26 cellular contexts compared by ENCODE assay signal in the genomic region with DNA sequence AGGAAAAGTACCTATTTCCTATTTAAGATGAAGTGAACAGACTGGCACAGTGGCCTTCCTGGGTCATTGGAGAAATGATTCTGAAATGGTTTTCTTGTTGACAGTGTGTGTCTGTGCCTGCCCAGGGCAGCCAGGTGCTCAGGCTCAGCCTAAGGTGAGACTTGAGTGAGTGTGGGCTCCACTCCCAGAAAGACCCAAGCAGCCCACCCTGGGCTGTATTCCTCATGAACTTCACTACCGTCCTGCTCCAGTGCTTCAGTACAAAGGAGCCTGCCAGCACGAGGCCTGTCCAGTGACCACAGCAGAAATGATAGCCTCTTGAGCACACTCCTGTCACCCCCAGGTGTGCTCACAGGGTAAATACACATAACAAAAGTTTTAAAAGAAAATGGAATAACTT. TPM values are rescaled to one million over a fixed set of nuclear protein-coding genes. Genes with fewer than 3 reads are reported as not detected.
"Had no signal": no experiment of that assay in that cellular context is flagged by ENCODE, and none has a peak within 500 bp of the region (broad histone marks: within the 10 kb centered on the region; RNA-seq: fewer than 3 reads in every experiment).

No MANE protein-coding gene starts in this region.

- ATAC-seq: heart right ventricle, lower lobe of right lung, psoas muscle, sciatic nerve had no signal

- H3K4me1 ChIP-seq: heart right ventricle, left ventricle myocardium inferior, lower lobe of right lung, psoas muscle, stomach, uterus had no signal

- DNase-seq: effector CD4-positive, alpha-beta T cell; endodermal cell; erythroblast; foreskin melanocyte; heart right ventricle; hypothalamus; left ventricle myocardium inferior; lower lobe of right lung; mesenchymal stem cell; midbrain; naive B cell; occipital lobe; psoas muscle; retina; stimulated activated CD4-positive, alpha-beta T cell treated with anti-CD3 and anti-CD28 coated beads, Interleukin-2, amount 100 ng/mL, for 24 hours; stimulated activated naive CD4-positive, alpha-beta T cell; stomach; uterus had no signal

- FAIRE-seq: endothelial cell of umbilical vein, keratinocyte had no signal

- H3K27ac ChIP-seq: coronary artery, heart right ventricle, left ventricle myocardium inferior, lower lobe of right lung, psoas muscle, stomach, uterus had no signal

- H3K27me3 ChIP-seq: stomach, uterus had no signal

- H3K9me3 ChIP-seq: heart right ventricle, left ventricle myocardium inferior, lower lobe of right lung, psoas muscle, stomach, uterus had no signal

- H3K4me3 ChIP-seq: coronary artery, heart right ventricle, left ventricle myocardium inferior, lower lobe of right lung, psoas muscle, stomach, uterus had no signal

- H3K36me3 ChIP-seq: heart right ventricle, left ventricle myocardium inferior, lower lobe of right lung, stomach, uterus had no signal

RNA-seq across cellular contexts. Expression of a gene that starts 49.5 kb away (rescaled TPM):
- total RNA-seq: chondrocyte, dermis microvascular lymphatic vessel endothelial cell, endothelial cell of umbilical vein, glomerular endothelial cell, heart right ventricle, left ventricle myocardium inferior, lower lobe of right lung, occipital lobe, psoas muscle, skeletal muscle tissue, stomach had no signal
- polyA plus RNA-seq: endothelial cell of umbilical vein, heart right ventricle, keratinocyte, psoas muscle, stomach had no signal
